ENCODE assay signal across 9 cellular contexts in genomic region chr10:57890691-57891090, GRCh38.
"Had no signal": no experiment of that assay in that cellular context is flagged by ENCODE, and none has a peak within 500 bp of the region (broad histone marks: within the 10 kb centered on the region; RNA-seq: fewer than 3 reads in every experiment).

No MANE protein-coding gene starts in this region.

- H3K4me2 ChIP-seq: GM23338 had no signal

- H2AFZ ChIP-seq: GM23338 had no signal

- H3K27ac ChIP-seq: HL-60 had no signal

- DNase-seq: H9, HCEC 1CT, IMR-90, KG1 had no signal

- FAIRE-seq: H1, H54, K562 had no signal

- H3K4me3 ChIP-seq: GM23338, K562 had no signal

- ATAC-seq: GM23338, K562 had no signal
